1 cellular context compared by ENCODE assay signal in the genomic region with DNA sequence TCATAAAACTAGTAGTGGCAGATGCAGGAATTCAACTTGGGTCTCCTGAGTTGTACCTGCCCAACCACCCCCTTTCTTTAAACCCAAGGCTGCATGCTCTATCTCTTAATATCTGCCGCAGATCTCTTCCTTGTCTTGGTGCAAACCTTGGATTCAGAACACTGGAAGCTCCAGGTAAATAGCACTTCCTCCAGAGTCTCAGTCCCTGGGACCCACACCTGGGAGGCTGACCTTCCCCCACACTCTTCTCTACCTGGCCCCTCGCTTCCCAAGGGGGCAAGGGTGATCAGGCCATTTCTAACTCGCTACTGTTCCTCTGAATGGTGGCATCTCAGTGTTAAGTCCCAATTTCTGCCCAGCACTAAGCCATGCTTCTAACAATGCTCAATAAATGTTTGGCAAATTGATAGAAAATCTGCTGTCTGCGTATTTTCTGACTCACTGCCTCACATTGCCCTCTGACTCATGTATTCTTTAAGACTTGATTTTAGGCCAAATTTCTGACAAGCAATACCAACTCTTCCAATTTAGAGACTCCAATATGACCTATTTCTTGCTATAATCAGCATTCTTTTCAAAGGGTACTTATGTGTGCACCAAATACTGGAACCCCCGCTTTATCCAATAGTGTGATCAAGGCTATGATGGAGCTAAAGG.
A peak's percentile ranks its signal among the peaks of the same experiment; 100 is the strongest.
TF ChIP-seq lines count a peak whose summit lies in the region.

No MANE protein-coding gene starts in this region.

TF ChIP-seq in SK-N-SH, 30 proteins besides CTCF, POLR2A, EP300 and RAD21 (continued from another document):
- TF ChIP-seq, protein P1, sequence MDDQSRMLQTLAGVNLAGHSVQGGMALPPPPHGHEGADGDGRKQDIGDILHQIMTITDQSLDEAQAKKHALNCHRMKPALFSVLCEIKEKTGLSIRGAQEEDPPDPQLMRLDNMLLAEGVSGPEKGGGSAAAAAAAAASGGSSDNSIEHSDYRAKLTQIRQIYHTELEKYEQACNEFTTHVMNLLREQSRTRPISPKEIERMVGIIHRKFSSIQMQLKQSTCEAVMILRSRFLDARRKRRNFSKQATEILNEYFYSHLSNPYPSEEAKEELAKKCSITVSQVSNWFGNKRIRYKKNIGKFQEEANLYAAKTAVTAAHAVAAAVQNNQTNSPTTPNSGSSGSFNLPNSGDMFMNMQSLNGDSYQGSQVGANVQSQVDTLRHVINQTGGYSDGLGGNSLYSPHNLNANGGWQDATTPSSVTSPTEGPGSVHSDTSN (IDR thresholded peaks at IDR 0.05), result peak; percentile 68; the same call in 1 of the 2 replicates
- TF ChIP-seq NRF1 (IDR thresholded peaks at IDR 0.05; ENCODE audit: low read depth, low read length) (no peak), EZH2phosphoT487 (IDR thresholded peaks at IDR 0.05; ENCODE audit: borderline replicate concordance, low read depth) (no peak), SMC3 (IDR thresholded peaks at IDR 0.05; ENCODE audit: low read depth, low read length) (no peak), GATA2 (CRISPR knock-in tag; IDR thresholded peaks at IDR 0.05) (no peak), TCF12 (IDR thresholded peaks at IDR 0.05) (peak; percentile 64), REST (IDR thresholded peaks at IDR 0.05; ENCODE audit: low read depth, low read length) (no peak), USF2 (IDR thresholded peaks at IDR 0.05; ENCODE audit: borderline replicate concordance, low read depth, low read length) (no peak)
- TF ChIP-seq, protein P2, sequence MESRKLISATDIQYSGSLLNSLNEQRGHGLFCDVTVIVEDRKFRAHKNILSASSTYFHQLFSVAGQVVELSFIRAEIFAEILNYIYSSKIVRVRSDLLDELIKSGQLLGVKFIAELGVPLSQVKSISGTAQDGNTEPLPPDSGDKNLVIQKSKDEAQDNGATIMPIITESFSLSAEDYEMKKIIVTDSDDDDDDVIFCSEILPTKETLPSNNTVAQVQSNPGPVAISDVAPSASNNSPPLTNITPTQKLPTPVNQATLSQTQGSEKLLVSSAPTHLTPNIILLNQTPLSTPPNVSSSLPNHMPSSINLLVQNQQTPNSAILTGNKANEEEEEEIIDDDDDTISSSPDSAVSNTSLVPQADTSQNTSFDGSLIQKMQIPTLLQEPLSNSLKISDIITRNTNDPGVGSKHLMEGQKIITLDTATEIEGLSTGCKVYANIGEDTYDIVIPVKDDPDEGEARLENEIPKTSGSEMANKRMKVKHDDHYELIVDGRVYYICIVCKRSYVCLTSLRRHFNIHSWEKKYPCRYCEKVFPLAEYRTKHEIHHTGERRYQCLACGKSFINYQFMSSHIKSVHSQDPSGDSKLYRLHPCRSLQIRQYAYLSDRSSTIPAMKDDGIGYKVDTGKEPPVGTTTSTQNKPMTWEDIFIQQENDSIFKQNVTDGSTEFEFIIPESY (IDR thresholded peaks at IDR 0.05; ENCODE audit: borderline replicate concordance, low read depth), result 0 out of 2 replicates have a peak, but pooled peaks have one; percentile 34
TF ChIP-seq in SK-N-SH: peak in this region for 7.
